ENCODE assay signal across 15 cellular contexts in genomic region chr9:81656871-81657337, GRCh38.
"Had no signal": no experiment of that assay in that cellular context is flagged by ENCODE, and none has a peak within 500 bp of the region (broad histone marks: within the 10 kb centered on the region; RNA-seq: fewer than 3 reads in every experiment).

No MANE protein-coding gene starts in this region.

- ATAC-seq: activated CD4-positive, alpha-beta T cell treated with anti-CD3 and anti-CD28 coated beads for 36 hours; activated T-cell treated with anti-CD3 and anti-CD28 coated beads, Interleukin-2, amount 50 U/mL, for 72 hours had no signal

- H3K9me3 ChIP-seq: esophagus muscularis mucosa, left ventricle myocardium inferior, pancreas had no signal

- H3K27ac ChIP-seq: cardiac muscle cell, esophagus muscularis mucosa, left ventricle myocardium inferior, neural progenitor cell, pancreas had no signal

- H3K9ac ChIP-seq: neural progenitor cell had no signal

- H3K4me3 Mint-ChIP-seq: activated CD4-positive, alpha-beta memory T cell treated with anti-CD3 and anti-CD28 coated beads, Interleukin-2, amount 10 ng/mL, durations not matched to agents 7 days and 5 days; activated CD4-positive, alpha-beta T cell treated with anti-CD3 and anti-CD28 coated beads for 36 hours; activated T-cell treated with anti-CD3 and anti-CD28 coated beads, Interleukin-2, amount 50 U/mL, for 72 hours; neural progenitor cell; type B pancreatic cell had no signal

- H3K27ac Mint-ChIP-seq: activated CD4-positive, alpha-beta memory T cell treated with anti-CD3 and anti-CD28 coated beads, Interleukin-2, amount 10 ng/mL, durations not matched to agents 7 days and 5 days; activated CD4-positive, alpha-beta T cell treated with anti-CD3 and anti-CD28 coated beads for 36 hours; activated T-cell treated with anti-CD3 and anti-CD28 coated beads, Interleukin-2, amount 50 U/mL, for 72 hours; neural progenitor cell; type B pancreatic cell had no signal

- H3K4me2 ChIP-seq: neural progenitor cell had no signal

- H3K27me3 ChIP-seq: esophagus muscularis mucosa, neural progenitor cell, pancreas had no signal

- DNase-seq: activated CD4-positive, alpha-beta memory T cell treated with anti-CD3 and anti-CD28 coated beads, Interleukin-2, amount 10 ng/mL, durations not matched to agents 7 days and 5 days; activated CD4-positive, alpha-beta T cell treated with anti-CD3 and anti-CD28 coated beads for 36 hours; activated T-cell treated with anti-CD3 and anti-CD28 coated beads, Interleukin-2, amount 50 U/mL, for 72 hours; foreskin fibroblast; head of caudate nucleus; left ventricle myocardium inferior; pancreas; T-helper 9 cell had no signal

- FAIRE-seq: astrocyte, endometrium, keratinocyte, pancreas had no signal

- H3K4me1 Mint-ChIP-seq: activated CD4-positive, alpha-beta memory T cell treated with anti-CD3 and anti-CD28 coated beads, Interleukin-2, amount 10 ng/mL, durations not matched to agents 7 days and 5 days had no signal

- H3K36me3 ChIP-seq: cardiac muscle cell, neural progenitor cell, pancreas had no signal

- H2AFZ ChIP-seq: neural progenitor cell had no signal

- H3K9me3 Mint-ChIP-seq: activated T-cell treated with anti-CD3 and anti-CD28 coated beads, Interleukin-2, amount 50 U/mL, for 72 hours; type B pancreatic cell had no signal

- H3K27me3 Mint-ChIP-seq: activated CD4-positive, alpha-beta memory T cell treated with anti-CD3 and anti-CD28 coated beads, Interleukin-2, amount 10 ng/mL, durations not matched to agents 7 days and 5 days; activated CD4-positive, alpha-beta T cell treated with anti-CD3 and anti-CD28 coated beads for 36 hours; type B pancreatic cell had no signal

- H3K4me3 ChIP-seq: cardiac muscle cell, esophagus muscularis mucosa, left ventricle myocardium inferior, neural progenitor cell, pancreas had no signal
